In the genomic region with DNA sequence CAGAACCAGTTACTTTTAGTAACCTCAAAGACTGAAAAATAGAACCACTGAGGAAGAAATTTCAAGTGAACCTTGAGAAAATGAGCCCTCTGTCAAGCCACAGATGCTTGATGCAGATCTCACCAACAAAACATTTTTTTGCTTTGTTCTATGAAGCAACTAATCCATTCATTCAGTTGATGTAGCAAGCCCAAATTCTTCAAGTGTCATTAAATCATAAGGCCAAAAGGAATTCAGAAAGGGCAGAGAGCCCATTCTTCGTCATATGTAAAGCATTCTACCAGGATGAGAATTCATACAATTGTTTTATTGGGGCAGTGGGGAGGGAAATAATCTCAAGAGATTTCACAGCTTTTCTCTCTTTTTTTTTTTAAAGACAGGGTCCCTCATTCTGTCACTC, we compare ENCODE assay signal across 17 cellular contexts.
DNase-seq lines count a peak whose midpoint lies in the region; ATAC-seq and TF ChIP-seq lines count a peak whose summit lies in the region.
"Had no signal": no experiment of that assay in that cellular context is flagged by ENCODE, and none has a peak within 500 bp of the region (broad histone marks: within the 10 kb centered on the region; RNA-seq: fewer than 3 reads in every experiment).

No MANE protein-coding gene starts in this region.

- H3K36me3 ChIP-seq in gastrocnemius medialis: no peaks in the 10 kb centered on the region

- in situ Hi-C loops in gastrocnemius medialis (cut with MboI; ENCODE audit: low sequenced_read_pairs in 4 of 4): no loop called here

- H3K27me3 ChIP-seq in gastrocnemius medialis: no peaks in the 10 kb centered on the region

- TF ChIP-seq CTCF in AG09319 (IDR thresholded peaks at IDR 0.05; ENCODE audit: low read depth, low read length) (no peak), chondrocyte (IDR thresholded peaks at IDR 0.05) (no peak), gastrocnemius medialis (IDR thresholded peaks at IDR 0.05 in 4 of 5, conservative IDR thresholded peaks at IDR 0.05 in 1 of 5) (no peak)

- no peak for ATAC-seq in gastrocnemius medialis
- no peak for ATAC-seq in stimulated activated memory B cell treated with anti-CD40 and anti-IgM and Interleukin-4, amounts not matched to agents 10 μg/mL and 1 μg/mL and 100 μg/mL, for 72 hours
- ATAC-seq: GM23338 had no signal

- peaks cover 66% of the 10 kb centered on the region for H3K4me1 Mint-ChIP-seq in chondrocyte (ENCODE audit: low read depth)
- H3K4me1 Mint-ChIP-seq in stimulated activated memory B cell treated with anti-CD40 and anti-IgM and Interleukin-4, amounts not matched to agents 10 μg/mL and 1 μg/mL and 100 μg/mL, for 72 hours: no peaks in the 10 kb centered on the region

- DNase-seq in AG09319 (ENCODE audit: extremely low read depth, low read depth) (peak; percentile 60), LHCN-M2 (ENCODE audit: low read depth) (peak; percentile 72), chondrocyte (ENCODE audit: low spot score) (no peak), non-pigmented ciliary epithelial cell (ENCODE audit: low read depth) (peak; percentile 86), gastrocnemius medialis (no peak), DMS79 treated with DMSO at 0.1 percent for 48 hours (lab: John Stamatoyannopoulos, UW) (no peak), NCI-H526 treated with DMSO at 0.1 percent for 48 hours (lab: John Stamatoyannopoulos, UW) (no peak)
- DNase-seq: activated CD4-positive, CD25-positive, alpha-beta regulatory T cell; activated gamma-delta T cell treated with Interleukin-2 at 50 U/mL for 16 hours; AML-193; endodermal cell; kidney; NCI-H2081 treated with DMSO at 0.1 percent for 48 hours; substantia nigra; T-helper 1 cell had no signal

- H3K27ac Mint-ChIP-seq in chondrocyte (ENCODE audit: unreplicated experiment): peak overlapping the region; percentile 94
- no peak overlapping the region for H3K27ac Mint-ChIP-seq in stimulated activated memory B cell treated with anti-CD40 and anti-IgM and Interleukin-4, amounts not matched to agents 10 μg/mL and 1 μg/mL and 100 μg/mL, for 72 hours
- H3K27ac Mint-ChIP-seq: endodermal cell, GM23338 had no signal

- H3K4me1 ChIP-seq in gastrocnemius medialis: no peaks in the 10 kb centered on the region

- no peaks in the 10 kb centered on the region for H3K27me3 Mint-ChIP-seq in chondrocyte (ENCODE audit: low read depth)
- no peaks in the 10 kb centered on the region for H3K27me3 Mint-ChIP-seq in stimulated activated memory B cell treated with anti-CD40 and anti-IgM and Interleukin-4, amounts not matched to agents 10 μg/mL and 1 μg/mL and 100 μg/mL, for 72 hours

- H3K27ac ChIP-seq in gastrocnemius medialis: no peak overlapping the region

- intact Hi-C loops in gastrocnemius medialis (cut with DNase I; ENCODE audit: low total_unique reads): no loop called here

- H3K36me3 Mint-ChIP-seq in chondrocyte (ENCODE audit: low read depth): peaks cover 4% of the 10 kb centered on the region
- peaks cover 58% of the 10 kb centered on the region for H3K36me3 Mint-ChIP-seq in stimulated activated memory B cell treated with anti-CD40 and anti-IgM and Interleukin-4, amounts not matched to agents 10 μg/mL and 1 μg/mL and 100 μg/mL, for 72 hours

- H3K9me3 ChIP-seq in gastrocnemius medialis: no peaks in the 10 kb centered on the region

- H3K9me3 Mint-ChIP-seq in chondrocyte (ENCODE audit: low read depth): no peaks in the 10 kb centered on the region
- no peaks in the 10 kb centered on the region for H3K9me3 Mint-ChIP-seq in stimulated activated memory B cell treated with anti-CD40 and anti-IgM and Interleukin-4, amounts not matched to agents 10 μg/mL and 1 μg/mL and 100 μg/mL, for 72 hours
- H3K9me3 Mint-ChIP-seq: endodermal cell, GM23338 had no signal

- TF ChIP-seq POLR2A in gastrocnemius medialis (IDR thresholded peaks at IDR 0.05): no peak

- H3K4me3 Mint-ChIP-seq in chondrocyte (ENCODE audit: unreplicated experiment): no peak overlapping the region
- H3K4me3 Mint-ChIP-seq in stimulated activated memory B cell treated with anti-CD40 and anti-IgM and Interleukin-4, amounts not matched to agents 10 μg/mL and 1 μg/mL and 100 μg/mL, for 72 hours: no peak overlapping the region
- H3K4me3 Mint-ChIP-seq: endodermal cell, GM23338 had no signal

- H3K4me3 ChIP-seq in gastrocnemius medialis: no peak overlapping the region
- H3K4me3 ChIP-seq: GM23338 had no signal

Comparison
In these comparisons a context has a peak if more than half of its experiments do, and no peak if none do; other contexts are left out.
1. DNase-seq: peak in AG09319 (single experiment), LHCN-M2 (single experiment) and non-pigmented ciliary epithelial cell (single experiment); none in chondrocyte (single experiment), gastrocnemius medialis (0 of 2), DMS79 treated with DMSO at 0.1 percent for 48 hours (single experiment) and NCI-H526 treated with DMSO at 0.1 percent for 48 hours (single experiment).